ENCODE assay signal across 1 cellular context in the genomic region with DNA sequence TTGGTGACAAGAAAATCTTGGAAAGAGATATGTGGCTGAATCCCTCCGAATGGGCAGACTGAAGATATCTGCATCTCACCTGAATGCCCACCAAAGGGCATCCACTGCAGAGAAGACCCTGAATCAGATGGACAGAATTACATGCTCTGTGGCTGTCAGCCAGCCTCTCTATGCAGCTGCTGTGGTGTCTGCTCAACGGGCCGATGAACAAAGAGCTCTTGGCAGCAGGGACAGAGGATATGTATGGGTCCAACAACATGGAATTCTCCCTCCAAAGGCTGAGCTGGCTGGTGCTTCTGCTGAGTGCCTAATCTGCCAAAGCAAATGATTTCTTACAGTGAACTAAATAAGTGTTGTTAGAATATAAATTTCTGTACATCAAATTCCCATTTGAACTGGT.
TF ChIP-seq lines count a peak whose summit lies in the region.

No MANE protein-coding gene starts in this region.

TF ChIP-seq in K562, 482 proteins besides CTCF, POLR2A, EP300 and RAD21 (continued from another document):
- no peak for TF ChIP-seq ETS2 (tag; IDR thresholded peaks at IDR 0.05; ENCODE audit: borderline replicate concordance, poor library complexity, severe bottlenecking)
- no peak for TF ChIP-seq ZBTB7A (IDR thresholded peaks at IDR 0.05; ENCODE audit: borderline replicate concordance, control insufficient read depth, low read depth, low read length)
- no peak for TF ChIP-seq ZNF780A (CRISPR knock-in tag; IDR thresholded peaks at IDR 0.05)
- no peak for TF ChIP-seq PTRF (tag; IDR thresholded peaks at IDR 0.05)
- TF ChIP-seq, protein P1, sequence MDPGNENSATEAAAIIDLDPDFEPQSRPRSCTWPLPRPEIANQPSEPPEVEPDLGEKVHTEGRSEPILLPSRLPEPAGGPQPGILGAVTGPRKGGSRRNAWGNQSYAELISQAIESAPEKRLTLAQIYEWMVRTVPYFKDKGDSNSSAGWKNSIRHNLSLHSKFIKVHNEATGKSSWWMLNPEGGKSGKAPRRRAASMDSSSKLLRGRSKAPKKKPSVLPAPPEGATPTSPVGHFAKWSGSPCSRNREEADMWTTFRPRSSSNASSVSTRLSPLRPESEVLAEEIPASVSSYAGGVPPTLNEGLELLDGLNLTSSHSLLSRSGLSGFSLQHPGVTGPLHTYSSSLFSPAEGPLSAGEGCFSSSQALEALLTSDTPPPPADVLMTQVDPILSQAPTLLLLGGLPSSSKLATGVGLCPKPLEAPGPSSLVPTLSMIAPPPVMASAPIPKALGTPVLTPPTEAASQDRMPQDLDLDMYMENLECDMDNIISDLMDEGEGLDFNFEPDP (CRISPR knock-in tag; IDR thresholded peaks at IDR 0.05) = no peak
- TF ChIP-seq ZFP30 (CRISPR knock-in tag; IDR thresholded peaks at IDR 0.05; ENCODE audit: borderline replicate concordance) = no peak
- TF ChIP-seq, protein P2, sequence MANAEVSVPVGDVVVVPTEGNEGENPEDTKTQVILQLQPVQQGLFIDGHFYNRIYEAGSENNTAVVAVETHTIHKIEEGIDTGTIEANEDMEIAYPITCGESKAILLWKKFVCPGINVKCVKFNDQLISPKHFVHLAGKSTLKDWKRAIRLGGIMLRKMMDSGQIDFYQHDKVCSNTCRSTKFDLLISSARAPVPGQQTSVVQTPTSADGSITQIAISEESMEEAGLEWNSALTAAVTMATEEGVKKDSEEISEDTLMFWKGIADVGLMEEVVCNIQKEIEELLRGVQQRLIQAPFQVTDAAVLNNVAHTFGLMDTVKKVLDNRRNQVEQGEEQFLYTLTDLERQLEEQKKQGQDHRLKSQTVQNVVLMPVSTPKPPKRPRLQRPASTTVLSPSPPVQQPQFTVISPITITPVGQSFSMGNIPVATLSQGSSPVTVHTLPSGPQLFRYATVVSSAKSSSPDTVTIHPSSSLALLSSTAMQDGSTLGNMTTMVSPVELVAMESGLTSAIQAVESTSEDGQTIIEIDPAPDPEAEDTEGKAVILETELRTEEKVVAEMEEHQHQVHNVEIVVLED (CRISPR knock-in tag; IDR thresholded peaks at IDR 0.05) = no peak
- no peak for TF ChIP-seq SETDB1 (IDR thresholded peaks at IDR 0.05; ENCODE audit: low read length)
- TF ChIP-seq, protein P3, sequence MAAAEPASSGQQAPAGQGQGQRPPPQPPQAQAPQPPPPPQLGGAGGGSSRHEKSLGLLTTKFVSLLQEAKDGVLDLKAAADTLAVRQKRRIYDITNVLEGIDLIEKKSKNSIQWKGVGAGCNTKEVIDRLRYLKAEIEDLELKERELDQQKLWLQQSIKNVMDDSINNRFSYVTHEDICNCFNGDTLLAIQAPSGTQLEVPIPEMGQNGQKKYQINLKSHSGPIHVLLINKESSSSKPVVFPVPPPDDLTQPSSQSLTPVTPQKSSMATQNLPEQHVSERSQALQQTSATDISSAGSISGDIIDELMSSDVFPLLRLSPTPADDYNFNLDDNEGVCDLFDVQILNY (CRISPR knock-in tag; IDR thresholded peaks at IDR 0.05) = no peak
- TF ChIP-seq, protein P4, sequence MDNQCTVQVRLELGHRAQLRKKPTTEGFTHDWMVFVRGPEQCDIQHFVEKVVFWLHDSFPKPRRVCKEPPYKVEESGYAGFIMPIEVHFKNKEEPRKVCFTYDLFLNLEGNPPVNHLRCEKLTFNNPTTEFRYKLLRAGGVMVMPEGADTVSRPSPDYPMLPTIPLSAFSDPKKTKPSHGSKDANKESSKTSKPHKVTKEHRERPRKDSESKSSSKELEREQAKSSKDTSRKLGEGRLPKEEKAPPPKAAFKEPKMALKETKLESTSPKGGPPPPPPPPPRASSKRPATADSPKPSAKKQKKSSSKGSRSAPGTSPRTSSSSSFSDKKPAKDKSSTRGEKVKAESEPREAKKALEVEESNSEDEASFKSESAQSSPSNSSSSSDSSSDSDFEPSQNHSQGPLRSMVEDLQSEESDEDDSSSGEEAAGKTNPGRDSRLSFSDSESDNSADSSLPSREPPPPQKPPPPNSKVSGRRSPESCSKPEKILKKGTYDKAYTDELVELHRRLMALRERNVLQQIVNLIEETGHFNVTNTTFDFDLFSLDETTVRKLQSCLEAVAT (IDR thresholded peaks at IDR 0.05) = no peak
